ENCODE assay signal across 16 cellular contexts in genomic region chr2:174575124-174575776, GRCh38. TPM values are rescaled to one million over a fixed set of nuclear protein-coding genes. Genes with fewer than 3 reads are reported as not detected.
DNase-seq lines count a peak whose midpoint lies in the region; ATAC-seq and TF ChIP-seq lines count a peak whose summit lies in the region.
"Had no signal": no experiment of that assay in that cellular context is flagged by ENCODE, and none has a peak within 500 bp of the region (broad histone marks: within the 10 kb centered on the region; RNA-seq: fewer than 3 reads in every experiment).

No MANE protein-coding gene starts in this region.

- H3K27ac ChIP-seq in substantia nigra (ENCODE audit: low read depth, low read length, poor library complexity, severe bottlenecking), result peak overlapping the region; percentile 88
- H3K27ac ChIP-seq: PC-9, psoas muscle had no signal

- intact Hi-C loops in activated naive CD4-positive, alpha-beta T cell treated with anti-CD3 and anti-CD28 coated beads for 36 hours (cut with micrococcal nuclease), result no loop called here

- peaks cover 70% of the 10 kb centered on the region for H3K4me1 Mint-ChIP-seq in activated naive CD4-positive, alpha-beta T cell treated with anti-CD3 and anti-CD28 coated beads for 36 hours (ENCODE audit: low read depth)
- no peaks in the 10 kb centered on the region for H3K4me1 Mint-ChIP-seq in WTC11

- no peak for TF ChIP-seq CTCF in WTC11 (IDR thresholded peaks at IDR 0.05)

- H3K9me3 Mint-ChIP-seq in activated naive CD4-positive, alpha-beta T cell treated with anti-CD3 and anti-CD28 coated beads for 36 hours, result no peaks in the 10 kb centered on the region
- H3K9me3 Mint-ChIP-seq in activated naive CD4-positive, alpha-beta T cell treated with anti-CD3 and anti-CD28 coated beads, Interleukin-2, amount 50 U/mL, for 72 hours, result no peaks in the 10 kb centered on the region
- no peaks in the 10 kb centered on the region for H3K9me3 Mint-ChIP-seq in WTC11
- H3K9me3 Mint-ChIP-seq: stimulated activated naive CD8-positive, alpha-beta T cell treated with anti-CD3 and anti-CD28 coated beads, Interleukin-15, amount 100 ng/mL, for 72 hours had no signal

- H3K36me3 Mint-ChIP-seq in activated naive CD4-positive, alpha-beta T cell treated with anti-CD3 and anti-CD28 coated beads for 36 hours (ENCODE audit: low read depth), result peaks cover 55% of the 10 kb centered on the region
- peaks cover 19 to 59% of the 10 kb centered on the region in 2 donors for H3K36me3 Mint-ChIP-seq in activated naive CD4-positive, alpha-beta T cell treated with anti-CD3 and anti-CD28 coated beads, Interleukin-2, amount 50 U/mL, for 72 hours
- H3K36me3 Mint-ChIP-seq in WTC11, result peaks cover 4% of the 10 kb centered on the region; the same call in 1 of the 2 replicates

- no peak overlapping the region for H3K4me3 Mint-ChIP-seq in activated naive CD4-positive, alpha-beta T cell treated with anti-CD3 and anti-CD28 coated beads for 36 hours
- no peak overlapping the region for H3K4me3 Mint-ChIP-seq in WTC11
- H3K4me3 Mint-ChIP-seq: stimulated activated naive CD8-positive, alpha-beta T cell treated with anti-CD3 and anti-CD28 coated beads, Interleukin-15, amount 100 ng/mL, for 72 hours had no signal

- no peak for ATAC-seq in activated naive CD4-positive, alpha-beta T cell treated with anti-CD3 and anti-CD28 coated beads, Interleukin-2, amount 50 U/mL, for 72 hours
- no peak for ATAC-seq in WTC11
- ATAC-seq: psoas muscle; SK-N-SH treated with all-trans-retinoic acid at 6 μM for 48 hours; stimulated activated naive CD8-positive, alpha-beta T cell treated with anti-CD3 and anti-CD28 coated beads, Interleukin-15, amount 100 ng/mL, for 72 hours had no signal

- no peak for DNase-seq in activated naive CD4-positive, alpha-beta T cell treated with anti-CD3 and anti-CD28 coated beads for 36 hours
- DNase-seq in activated naive CD4-positive, alpha-beta T cell (lab: John Stamatoyannopoulos, UW), result no peak
- DNase-seq in activated naive CD4-positive, alpha-beta T cell treated with anti-CD3 and anti-CD28 coated beads, Interleukin-2, amount 50 U/mL, for 72 hours (ENCODE audit: low spot score in 2 of 2), result no peak
- DNase-seq in medulla oblongata (ENCODE audit: extremely low spot score), result peak; percentile 75
- DNase-seq in substantia nigra (lab: John Stamatoyannopoulos, UW), result peak in 11 of 49 donors; percentile 16 to 53 (median 38)
- no peak for DNase-seq in WTC11 (ENCODE audit: low spot score)
- no peak for DNase-seq in HEK293T (ENCODE audit: extremely low spot score)
- no peak for DNase-seq in DMS 273 treated with DMSO at 0.1 percent for 48 hours (lab: John Stamatoyannopoulos, UW)
- DNase-seq: ACHN; EL; KG1; NCI-H1048; PC-9; psoas muscle; stimulated activated naive CD8-positive, alpha-beta T cell treated with anti-CD3 and anti-CD28 coated beads, Interleukin-15, amount 100 ng/mL, for 72 hours had no signal

- H3K27ac Mint-ChIP-seq in activated naive CD4-positive, alpha-beta T cell treated with anti-CD3 and anti-CD28 coated beads for 36 hours, result peak overlapping the region; percentile 32
- peak overlapping the region; percentile 63 to 86 for H3K27ac Mint-ChIP-seq in activated naive CD4-positive, alpha-beta T cell treated with anti-CD3 and anti-CD28 coated beads, Interleukin-2, amount 50 U/mL, for 72 hours
- H3K27ac Mint-ChIP-seq in WTC11, result no peak overlapping the region

- no peaks in the 10 kb centered on the region for H3K27me3 Mint-ChIP-seq in activated naive CD4-positive, alpha-beta T cell treated with anti-CD3 and anti-CD28 coated beads for 36 hours (ENCODE audit: low read depth)
- H3K27me3 Mint-ChIP-seq in WTC11 (ENCODE audit: low read depth), result no peaks in the 10 kb centered on the region
- H3K27me3 Mint-ChIP-seq: stimulated activated naive CD8-positive, alpha-beta T cell treated with anti-CD3 and anti-CD28 coated beads, Interleukin-15, amount 100 ng/mL, for 72 hours had no signal

- CTCF ChIA-PET in activated naive CD4-positive, alpha-beta T cell treated with anti-CD3 and anti-CD28 coated beads for 36 hours (lab: Charles Lee), result interaction anchor here (1.0 to 16.3 kb wide), 7 partner anchors 13 to 122 kb away, joined by 3 to 224 read pairs (median 3); partner anchors contain the start of gene WIPF1
- CTCF ChIA-PET in WTC11 (lab: Charles Lee) (interaction anchor here (0.7 to 2.7 kb wide), 5 partner anchors 28 to 122 kb away, joined by 3 to 10 read pairs (median 5); no protein-coding TSS in a partner anchor), HEK293T (lab: Yijun Ruan, JAX) (interaction anchor here (1.0 kb wide), 1 partner anchor 28 kb away, joined by 3 read pairs; no protein-coding TSS in a partner anchor)

- POLR2A ChIA-PET in WTC11 (lab: Charles Lee) (no interaction called here), HEK293T (lab: Yijun Ruan, JAX) (no interaction called here)

TF ChIP-seq in WTC11, 78 proteins besides CTCF, POLR2A, EP300 and RAD21 (continues in another document):
- no peak for TF ChIP-seq JAZF1 (CRISPR knock-in tag; IDR thresholded peaks at IDR 0.05)
- TF ChIP-seq, protein P1, sequence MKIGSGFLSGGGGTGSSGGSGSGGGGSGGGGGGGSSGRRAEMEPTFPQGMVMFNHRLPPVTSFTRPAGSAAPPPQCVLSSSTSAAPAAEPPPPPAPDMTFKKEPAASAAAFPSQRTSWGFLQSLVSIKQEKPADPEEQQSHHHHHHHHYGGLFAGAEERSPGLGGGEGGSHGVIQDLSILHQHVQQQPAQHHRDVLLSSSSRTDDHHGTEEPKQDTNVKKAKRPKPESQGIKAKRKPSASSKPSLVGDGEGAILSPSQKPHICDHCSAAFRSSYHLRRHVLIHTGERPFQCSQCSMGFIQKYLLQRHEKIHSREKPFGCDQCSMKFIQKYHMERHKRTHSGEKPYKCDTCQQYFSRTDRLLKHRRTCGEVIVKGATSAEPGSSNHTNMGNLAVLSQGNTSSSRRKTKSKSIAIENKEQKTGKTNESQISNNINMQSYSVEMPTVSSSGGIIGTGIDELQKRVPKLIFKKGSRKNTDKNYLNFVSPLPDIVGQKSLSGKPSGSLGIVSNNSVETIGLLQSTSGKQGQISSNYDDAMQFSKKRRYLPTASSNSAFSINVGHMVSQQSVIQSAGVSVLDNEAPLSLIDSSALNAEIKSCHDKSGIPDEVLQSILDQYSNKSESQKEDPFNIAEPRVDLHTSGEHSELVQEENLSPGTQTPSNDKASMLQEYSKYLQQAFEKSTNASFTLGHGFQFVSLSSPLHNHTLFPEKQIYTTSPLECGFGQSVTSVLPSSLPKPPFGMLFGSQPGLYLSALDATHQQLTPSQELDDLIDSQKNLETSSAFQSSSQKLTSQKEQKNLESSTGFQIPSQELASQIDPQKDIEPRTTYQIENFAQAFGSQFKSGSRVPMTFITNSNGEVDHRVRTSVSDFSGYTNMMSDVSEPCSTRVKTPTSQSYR (CRISPR knock-in tag; IDR thresholded peaks at IDR 0.05), result no peak
- TF ChIP-seq, protein P2, sequence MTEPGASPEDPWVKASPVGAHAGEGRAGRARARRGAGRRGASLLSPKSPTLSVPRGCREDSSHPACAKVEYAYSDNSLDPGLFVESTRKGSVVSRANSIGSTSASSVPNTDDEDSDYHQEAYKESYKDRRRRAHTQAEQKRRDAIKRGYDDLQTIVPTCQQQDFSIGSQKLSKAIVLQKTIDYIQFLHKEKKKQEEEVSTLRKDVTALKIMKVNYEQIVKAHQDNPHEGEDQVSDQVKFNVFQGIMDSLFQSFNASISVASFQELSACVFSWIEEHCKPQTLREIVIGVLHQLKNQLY (CRISPR knock-in tag; IDR thresholded peaks at IDR 0.05), result no peak

TF ChIP-seq in HEK293T, 16 proteins besides CTCF, POLR2A, EP300 and RAD21:
- TF ChIP-seq CTBP1 (IDR thresholded peaks at IDR 0.05; ENCODE audit: borderline replicate concordance) (no peak), FOXM1 (IDR thresholded peaks at IDR 0.05; ENCODE audit: borderline replicate concordance) (no peak), FOXA1 (IDR thresholded peaks at IDR 0.05) (no peak), ZNF384 (IDR thresholded peaks at IDR 0.05) (no peak), LEF1 (IDR thresholded peaks at IDR 0.05; ENCODE audit: borderline replicate concordance) (no peak), ARNT (IDR thresholded peaks at IDR 0.05) (no peak), SP1 (IDR thresholded peaks at IDR 0.05) (no peak)

RNA-seq across cellular contexts. Expression of gene WIPF1, which starts 22.4 kb away (rescaled TPM):
- 100 to 1,000 TPM; 167 TPM for total RNA-seq in activated naive CD4-positive, alpha-beta T cell treated with anti-CD3 and anti-CD28 coated beads for 36 hours
- 100 to 1,000 TPM; 138 to 262 TPM for total RNA-seq in activated naive CD4-positive, alpha-beta T cell treated with anti-CD3 and anti-CD28 coated beads, Interleukin-2, amount 50 U/mL, for 72 hours
- total RNA-seq in WTC11 (2021), result 6.4 to 6.7 TPM (median 6.4 TPM) in 3 replicates

Comparison
In these comparisons a context has a peak if more than half of its experiments do, and no peak if none do; other contexts are left out.
1. RNA of gene WIPF1, which starts 22.4 kb away (total RNA-seq): 138 to 262 TPM in activated naive CD4-positive, alpha-beta T cell treated with anti-CD3 and anti-CD28 coated beads, Interleukin-2, amount 50 U/mL, for 72 hours and 167 TPM in activated naive CD4-positive, alpha-beta T cell treated with anti-CD3 and anti-CD28 coated beads for 36 hours; 6.4 to 6.7 TPM in WTC11; every median in the first group is over 10 times any median in the second.